Comparison of ENCODE assay signal across 26 cellular contexts in the genomic region with DNA sequence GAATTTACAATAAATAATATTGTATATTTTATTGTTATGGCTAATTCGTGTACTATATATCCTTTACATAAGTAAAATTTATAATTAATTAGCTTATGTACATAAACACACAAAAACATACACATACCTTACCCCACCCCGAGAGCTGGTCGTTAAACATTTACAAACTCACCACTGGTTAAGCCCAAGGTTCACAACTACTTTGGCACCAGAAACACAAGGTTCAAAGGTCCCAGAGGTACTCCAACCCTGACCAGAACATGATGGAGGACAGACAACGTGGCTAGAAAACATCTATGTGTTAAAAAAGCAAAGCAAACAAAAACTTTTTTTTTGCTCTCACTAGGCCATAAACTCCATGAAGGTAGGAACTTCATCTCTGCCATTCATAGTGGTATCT.
"Had no signal": no experiment of that assay in that cellular context is flagged by ENCODE, and none has a peak within 500 bp of the region (broad histone marks: within the 10 kb centered on the region; RNA-seq: fewer than 3 reads in every experiment).

No MANE protein-coding gene starts in this region.

- H3K36me3 ChIP-seq: adrenal gland, cardiac muscle cell, gastroesophageal sphincter, left lung, neutrophil, vagina had no signal

- H3K27me3 ChIP-seq: adrenal gland, body of pancreas, cardiac muscle cell, gastroesophageal sphincter, left lung, neutrophil, testis, vagina had no signal

- H3K4me1 ChIP-seq: adrenal gland, testis had no signal

- H3K9me3 ChIP-seq: adrenal gland, body of pancreas, gastroesophageal sphincter, left lung, neutrophil, testis, vagina had no signal

- DNase-seq: activated CD4-positive, alpha-beta T cell treated with anti-CD3 and anti-CD28 coated beads for 4 hours; activated CD4-positive, alpha-beta T cell treated with anti-CD3 and anti-CD28 coated beads, Interleukin-2, amount 50 U/mL, for 48 hours; activated CD8-positive, alpha-beta memory T cell treated with anti-CD3 and anti-CD28 coated beads for 24 hours; activated effector memory CD4-positive, alpha-beta T cell treated with anti-CD3 and anti-CD28 coated beads, Interleukin-2, amount 50 U/mL, for 16 hours; activated naive CD4-positive, alpha-beta T cell treated with anti-CD3 and anti-CD28 coated beads for 36 hours; activated naive CD8-positive, alpha-beta T cell treated with anti-CD3 and anti-CD28 coated beads for 36 hours; adrenal gland; aorta; body of pancreas; cerebellar nuclear complex; cortex of kidney; hippocampal formation; left lung; mesendoderm; naive B cell; nephron progenitor cell; retina; stimulated activated CD4-positive, alpha-beta T cell treated with anti-CD3 and anti-CD28 coated beads, Interleukin-15, amount 100 ng/mL, for 24 hours; stimulated activated naive CD4-positive, alpha-beta T cell treated with Interleukin-2 at 50 U/mL for 16 hours; testis had no signal

- H3K27ac ChIP-seq: adrenal gland, body of pancreas, cardiac muscle cell, gastroesophageal sphincter, left lung, neutrophil, testis, vagina, VCaP had no signal

- H3K4me3 ChIP-seq: adrenal gland, body of pancreas, cardiac muscle cell, gastroesophageal sphincter, left lung, lung, testis, vagina had no signal

- ATAC-seq: body of pancreas, gastroesophageal sphincter, left lung had no signal
